Comparison of ENCODE assay signal across 2 cellular contexts in genomic region chr9:121024237-121024636, GRCh38.
TF ChIP-seq lines count a peak whose summit lies in the region.

No MANE protein-coding gene starts in this region.

TF ChIP-seq in A549, 52 proteins besides CTCF, POLR2A, EP300 and RAD21:
- no peak for TF ChIP-seq PHF8 (IDR thresholded peaks at IDR 0.05; ENCODE audit: borderline replicate concordance, low read depth)
- TF ChIP-seq CHD4 (IDR thresholded peaks at IDR 0.05; ENCODE audit: borderline replicate concordance), result no peak

TF ChIP-seq in K562, 482 proteins besides CTCF, POLR2A, EP300 and RAD21:
- TF ChIP-seq PCBP1 (IDR thresholded peaks at IDR 0.05; ENCODE audit: low read depth, low read length, poor library complexity, severe bottlenecking) (peak; percentile 69), ZNF766 (CRISPR knock-in tag; conservative IDR thresholded peaks at IDR 0.05) (no peak), HNRNPK (IDR thresholded peaks at IDR 0.05; ENCODE audit: low read depth, low read length, poor library complexity, severe bottlenecking) (peak; percentile 77)
TF ChIP-seq in K562: peak in this region for 2.
